ENCODE assay signal across 8 cellular contexts in genomic region chr11:87290304-87290922, GRCh38.
DNase-seq lines count a peak whose midpoint lies in the region; ATAC-seq and FAIRE-seq lines count a peak whose summit lies in the region.

No MANE protein-coding gene starts in this region.

- no peaks in the 10 kb centered on the region for H3K4me1 ChIP-seq in right cardiac atrium (ENCODE audit: control insufficient read depth, insufficient read depth, low read length)

- FAIRE-seq in frontal cortex (lab: Jason Lieb, UNC): peak; percentile 90

- ATAC-seq in Right ventricle myocardium superior (ENCODE audit: poor library complexity) (peak; percentile 65), right cardiac atrium (no peak), GM21447 (IDR thresholded peaks at IDR 0.05; ENCODE audit: unreplicated experiment) (no peak)

- no peak overlapping the region for H3K4me3 ChIP-seq in right cardiac atrium (ENCODE audit: low read length)

- H3K27ac ChIP-seq in right cardiac atrium (ENCODE audit: low read length): no peak overlapping the region

- 26% methylated on average over 3 of the region's 3 CpGs for WGBS in right cardiac atrium

- intact Hi-C loops in Right ventricle myocardium superior (cut with DNase I): loop anchor here (2.0 to 10.0 kb wide), 2 partner anchors 352 to 426 kb away; no protein-coding TSS in a partner anchor
- intact Hi-C loops in right cardiac atrium (cut with DNase I): loop anchor here in 3 of 4 donors (5.0 to 10.0 kb wide), 3 partner anchors 348 to 426 kb away; no protein-coding TSS in a partner anchor

- H3K9me3 ChIP-seq in right cardiac atrium (ENCODE audit: control insufficient read depth, low read length): no peaks in the 10 kb centered on the region

- DNase-seq in Right ventricle myocardium superior (no peak), right cardiac atrium (no peak), NAMALWA (ENCODE audit: low spot score) (peak; percentile 78), SKM-1 (lab: John Stamatoyannopoulos, UW; ENCODE audit: unreplicated experiment) (peak; percentile 43), frontal cortex (ENCODE audit: low spot score in 2 of 2) (peak; percentile 33 to 44), renal cortical epithelial cell (ENCODE audit: low read depth) (peak; percentile 66)
- no peak for DNase-seq in activated T-cell treated with anti-CD3 and anti-CD28 coated beads, Interleukin-2, amount 50 U/mL, for 1 hour

- H3K27me3 ChIP-seq in right cardiac atrium (ENCODE audit: control insufficient read depth, insufficient read depth): no peaks in the 10 kb centered on the region

Comparison
In these comparisons a context has a peak if more than half of its experiments do, and no peak if none do; other contexts are left out.
1. DNase-seq: peak in NAMALWA (single experiment), SKM-1 (single experiment), frontal cortex (2 of 2) and renal cortical epithelial cell (single experiment); none in Right ventricle myocardium superior (single experiment), right cardiac atrium (0 of 3) and activated T-cell treated with anti-CD3 and anti-CD28 coated beads, Interleukin-2, amount 50 U/mL, for 1 hour (single experiment).